ENCODE assay signal across 29 cellular contexts in genomic region chr4:175929441-175929840, GRCh38.
"Had no signal": no experiment of that assay in that cellular context is flagged by ENCODE, and none has a peak within 500 bp of the region (broad histone marks: within the 10 kb centered on the region; RNA-seq: fewer than 3 reads in every experiment).

No MANE protein-coding gene starts in this region.

- H3K4me1 Mint-ChIP-seq: endodermal cell; naive thymus-derived CD4-positive, alpha-beta T cell; nephron progenitor cell; stimulated activated memory B cell treated with anti-CD40 and anti-IgM and Interleukin-4, amounts not matched to agents 10 μg/mL and 1 μg/mL and 100 μg/mL, for 72 hours had no signal

- ATAC-seq: foreskin keratinocyte; gastroesophageal sphincter; heart left ventricle; left lung; mucosa of descending colon; naive thymus-derived CD4-positive, alpha-beta T cell; sciatic nerve; stimulated activated memory B cell treated with anti-CD40 and anti-IgM and Interleukin-4, amounts not matched to agents 10 μg/mL and 1 μg/mL and 100 μg/mL, for 72 hours; stimulated activated naive CD8-positive, alpha-beta T cell treated with anti-CD3 and anti-CD28 coated beads, Interleukin-15, Interleukin-2, amounts not matched to agents 100 U/mL and 50 U/mL, for 24 hours had no signal

- H3K27ac ChIP-seq: colonic mucosa, foreskin keratinocyte, heart left ventricle, hepatocyte, left lung, prostate gland, right atrium auricular region, spleen, testis, tibial artery had no signal

- DNase-seq: colonic mucosa; effector CD8-positive, alpha-beta T cell; endodermal cell; foreskin keratinocyte; heart left ventricle; left cardiac atrium; left lung; mesenchymal stem cell; mucosa of descending colon; naive thymus-derived CD4-positive, alpha-beta T cell; nephron progenitor cell; nucleus accumbens; spleen; stimulated activated CD4-positive, alpha-beta T cell treated with anti-CD3 and anti-CD28 coated beads, Interleukin-4, amount 100 ng/mL, for 4 hours; stimulated activated naive CD8-positive, alpha-beta T cell treated with anti-CD3 and anti-CD28 coated beads, Interleukin-15, Interleukin-2, amounts not matched to agents 100 U/mL and 50 U/mL, for 24 hours; substantia nigra; testis; tibial artery had no signal

- H3K4me3 Mint-ChIP-seq: dendritic cell treated with granulocyte-macrophage colony-stimulating factor and Interleukin-4, amounts not matched to agents 40 ng/mL and 50 ng/mL, for 4 days; endodermal cell; mesothelial cell of epicardium; naive thymus-derived CD4-positive, alpha-beta T cell; nephron progenitor cell; stimulated activated memory B cell treated with anti-CD40 and anti-IgM and Interleukin-4, amounts not matched to agents 10 μg/mL and 1 μg/mL and 100 μg/mL, for 72 hours; type B pancreatic cell had no signal

- H3K36me3 Mint-ChIP-seq: mesothelial cell of epicardium; naive thymus-derived CD4-positive, alpha-beta T cell; stimulated activated memory B cell treated with anti-CD40 and anti-IgM and Interleukin-4, amounts not matched to agents 10 μg/mL and 1 μg/mL and 100 μg/mL, for 72 hours; type B pancreatic cell had no signal

- H3K9me3 ChIP-seq: colonic mucosa, esophagus muscularis mucosa, gastroesophageal sphincter, heart left ventricle, left lung, mucosa of descending colon, prostate gland, right atrium auricular region, spleen, testis, tibial artery had no signal

- H3K27me3 ChIP-seq: colonic mucosa, esophagus muscularis mucosa, foreskin keratinocyte, gastroesophageal sphincter, heart left ventricle, hepatocyte, left lung, right atrium auricular region, spleen, testis, tibial artery had no signal

- H3K27me3 Mint-ChIP-seq: dendritic cell treated with granulocyte-macrophage colony-stimulating factor and Interleukin-4, amounts not matched to agents 40 ng/mL and 50 ng/mL, for 4 days; stimulated activated memory B cell treated with anti-CD40 and anti-IgM and Interleukin-4, amounts not matched to agents 10 μg/mL and 1 μg/mL and 100 μg/mL, for 72 hours; type B pancreatic cell had no signal

- H3K4me1 ChIP-seq: colonic mucosa, foreskin keratinocyte, heart left ventricle, left lung, prostate gland, right atrium auricular region, spleen, testis, tibial artery had no signal

- H3K4me2 ChIP-seq: hepatocyte had no signal

- FAIRE-seq: islet of Langerhans had no signal

- H3K27ac Mint-ChIP-seq: dendritic cell treated with granulocyte-macrophage colony-stimulating factor and Interleukin-4, amounts not matched to agents 40 ng/mL and 50 ng/mL, for 4 days; endodermal cell; naive thymus-derived CD4-positive, alpha-beta T cell; nephron progenitor cell; stimulated activated memory B cell treated with anti-CD40 and anti-IgM and Interleukin-4, amounts not matched to agents 10 μg/mL and 1 μg/mL and 100 μg/mL, for 72 hours; type B pancreatic cell had no signal

- H2AFZ ChIP-seq: hepatocyte had no signal

- H3K9me3 Mint-ChIP-seq: dendritic cell treated with granulocyte-macrophage colony-stimulating factor and Interleukin-4, amounts not matched to agents 40 ng/mL and 50 ng/mL, for 4 days; endodermal cell; mesothelial cell of epicardium; nephron progenitor cell; stimulated activated memory B cell treated with anti-CD40 and anti-IgM and Interleukin-4, amounts not matched to agents 10 μg/mL and 1 μg/mL and 100 μg/mL, for 72 hours; type B pancreatic cell had no signal

- H3K36me3 ChIP-seq: colonic mucosa, esophagus muscularis mucosa, gastroesophageal sphincter, heart left ventricle, left lung, prostate gland, right atrium auricular region, spleen, tibial artery had no signal

- H3K79me2 ChIP-seq: hepatocyte had no signal

- H3K4me3 ChIP-seq: colonic mucosa, esophagus muscularis mucosa, gastroesophageal sphincter, heart left ventricle, hepatocyte, left lung, mucosa of descending colon, prostate gland, right atrium auricular region, spleen, testis, tibial artery had no signal
